8 cellular contexts compared by ENCODE assay signal in the genomic region with DNA sequence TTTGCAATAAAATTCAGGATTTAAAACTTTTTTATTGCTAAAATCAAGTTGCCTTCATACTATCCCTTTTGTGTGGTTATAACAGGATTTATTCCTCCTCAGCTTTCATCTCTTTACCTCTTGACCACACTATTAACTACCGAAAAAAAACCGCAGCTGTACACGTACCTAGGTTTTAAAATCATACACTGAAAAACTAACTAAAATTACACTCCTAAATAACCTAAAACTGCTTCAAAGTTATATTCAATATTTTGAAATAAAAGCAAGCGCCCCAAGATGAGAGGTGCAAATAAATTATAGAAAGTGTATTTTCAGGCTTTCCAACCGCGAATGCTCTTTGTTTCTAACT. TPM values are rescaled to one million over a fixed set of nuclear protein-coding genes. Genes with fewer than 3 reads are reported as not detected.
A peak's percentile ranks its signal among the peaks of the same experiment; 100 is the strongest.
DNase-seq lines count a peak whose midpoint lies in the region; ATAC-seq and TF ChIP-seq lines count a peak whose summit lies in the region.

No MANE protein-coding gene starts in this region.

- H3K36me3 ChIP-seq in iPS-15b (ENCODE audit: control insufficient read depth, insufficient read depth, low read length): no peaks in the 10 kb centered on the region
- no peaks in the 10 kb centered on the region for H3K36me3 ChIP-seq in stomach smooth muscle (ENCODE audit: control insufficient read depth in 2 of 2, insufficient read depth in 2 of 2, low read length in 2 of 2)

- H3K9me3 ChIP-seq in iPS-15b (ENCODE audit: control insufficient read depth, insufficient read depth, low read length) (no peaks in the 10 kb centered on the region), stomach smooth muscle (ENCODE audit: control insufficient read depth in 2 of 2, low read length in 2 of 2) (no peaks in the 10 kb centered on the region)

- ATAC-seq in WTC11: no peak
- ATAC-seq in GM18517 (IDR thresholded peaks at IDR 0.05; ENCODE audit: unreplicated experiment): no peak

- no peak overlapping the region for H3K27ac Mint-ChIP-seq in WTC11

- DNase-seq in SHP77 treated with DMSO at 0.1 percent for 48 hours (lab: John Stamatoyannopoulos, UW) (peak; percentile 72), SHP77 (lab: John Stamatoyannopoulos, UW) (no peak), WTC11 (ENCODE audit: low spot score) (no peak), NCI-H2196 treated with DMSO at 0.1 percent for 48 hours (lab: John Stamatoyannopoulos, UW; ENCODE audit: unreplicated experiment) (no peak), Ammon's horn (ENCODE audit: low spot score) (no peak)

- peak overlapping the region; percentile 79 for H3K4me3 Mint-ChIP-seq in WTC11

- TF ChIP-seq CTCF in WTC11 (IDR thresholded peaks at IDR 0.05): no peak

- H3K27me3 ChIP-seq in iPS-15b (ENCODE audit: control insufficient read depth, insufficient read depth, low read length): no peaks in the 10 kb centered on the region
- no peaks in the 10 kb centered on the region for H3K27me3 ChIP-seq in stomach smooth muscle (ENCODE audit: control insufficient read depth in 1 of 2, insufficient read depth in 2 of 2, low read length in 2 of 2)

- H3K36me3 Mint-ChIP-seq in WTC11: no peaks in the 10 kb centered on the region

- CTCF ChIA-PET in WTC11 (lab: Charles Lee): interaction anchor here (0.6 to 2.9 kb wide), 33 partner anchors 8 to 634 kb away, joined by 3 to 27 read pairs (median 4); a partner anchor contains a TSS

- H3K4me1 ChIP-seq in iPS-15b (ENCODE audit: control insufficient read depth, insufficient read depth, low read length) (no peaks in the 10 kb centered on the region), stomach smooth muscle (ENCODE audit: control insufficient read depth, insufficient read depth, low read length) (peaks cover 7% of the 10 kb centered on the region)

- H3K9me3 Mint-ChIP-seq in WTC11: no peaks in the 10 kb centered on the region

- peaks cover 8% of the 10 kb centered on the region for H3K4me1 Mint-ChIP-seq in WTC11

- POLR2A ChIA-PET in WTC11 (lab: Charles Lee): interaction anchor here (0.6 to 1.1 kb wide), 4 partner anchors 18 to 723 kb away, joined by 3 to 5 read pairs (median 3); no protein-coding TSS in a partner anchor

- no peaks in the 10 kb centered on the region; the same call in 1 of the 2 replicates for H3K27me3 Mint-ChIP-seq in WTC11 (ENCODE audit: low read depth)

- peak overlapping the region; percentile 86 for H3K4me3 ChIP-seq in iPS-15b (ENCODE audit: low read depth, low read length)
- H3K4me3 ChIP-seq in stomach smooth muscle (ENCODE audit: low read length in 2 of 2): peak overlapping the region; percentile 85 to 95

- no peak overlapping the region for H3K9ac ChIP-seq in iPS-15b (ENCODE audit: low read depth, low read length)
- H3K9ac ChIP-seq in stomach smooth muscle (ENCODE audit: low read length in 2 of 2): peak overlapping the region in 1 of 2 donors; percentile 63

- H3K27ac ChIP-seq in stomach smooth muscle (ENCODE audit: low read length): no peak overlapping the region

TF ChIP-seq in WTC11, 78 proteins besides CTCF, POLR2A, EP300 and RAD21:
- TF ChIP-seq TEAD1 (CRISPR knock-in tag; IDR thresholded peaks at IDR 0.05) (no peak), JUN (CRISPR knock-in tag; IDR thresholded peaks at IDR 0.05) (no peak), ELF4 (CRISPR knock-in tag; IDR thresholded peaks at IDR 0.05; ENCODE audit: low read depth) (no peak), ZNF263 (CRISPR knock-in tag; IDR thresholded peaks at IDR 0.05; ENCODE audit: low read depth) (no peak), ZNF138 (CRISPR knock-in tag; conservative IDR thresholded peaks at IDR 0.05) (no peak), OVOL2 (CRISPR knock-in tag; IDR thresholded peaks at IDR 0.05; ENCODE audit: borderline replicate concordance) (no peak)
- TF ChIP-seq, protein P1, sequence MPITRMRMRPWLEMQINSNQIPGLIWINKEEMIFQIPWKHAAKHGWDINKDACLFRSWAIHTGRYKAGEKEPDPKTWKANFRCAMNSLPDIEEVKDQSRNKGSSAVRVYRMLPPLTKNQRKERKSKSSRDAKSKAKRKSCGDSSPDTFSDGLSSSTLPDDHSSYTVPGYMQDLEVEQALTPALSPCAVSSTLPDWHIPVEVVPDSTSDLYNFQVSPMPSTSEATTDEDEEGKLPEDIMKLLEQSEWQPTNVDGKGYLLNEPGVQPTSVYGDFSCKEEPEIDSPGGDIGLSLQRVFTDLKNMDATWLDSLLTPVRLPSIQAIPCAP (CRISPR knock-in tag; IDR thresholded peaks at IDR 0.05): no peak
- TF ChIP-seq, protein P2, sequence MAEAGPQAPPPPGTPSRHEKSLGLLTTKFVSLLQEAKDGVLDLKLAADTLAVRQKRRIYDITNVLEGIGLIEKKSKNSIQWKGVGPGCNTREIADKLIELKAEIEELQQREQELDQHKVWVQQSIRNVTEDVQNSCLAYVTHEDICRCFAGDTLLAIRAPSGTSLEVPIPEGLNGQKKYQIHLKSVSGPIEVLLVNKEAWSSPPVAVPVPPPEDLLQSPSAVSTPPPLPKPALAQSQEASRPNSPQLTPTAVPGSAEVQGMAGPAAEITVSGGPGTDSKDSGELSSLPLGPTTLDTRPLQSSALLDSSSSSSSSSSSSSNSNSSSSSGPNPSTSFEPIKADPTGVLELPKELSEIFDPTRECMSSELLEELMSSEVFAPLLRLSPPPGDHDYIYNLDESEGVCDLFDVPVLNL (CRISPR knock-in tag; IDR thresholded peaks at IDR 0.05; ENCODE audit: borderline replicate concordance, low read depth): no peak
- TF ChIP-seq, protein P3, sequence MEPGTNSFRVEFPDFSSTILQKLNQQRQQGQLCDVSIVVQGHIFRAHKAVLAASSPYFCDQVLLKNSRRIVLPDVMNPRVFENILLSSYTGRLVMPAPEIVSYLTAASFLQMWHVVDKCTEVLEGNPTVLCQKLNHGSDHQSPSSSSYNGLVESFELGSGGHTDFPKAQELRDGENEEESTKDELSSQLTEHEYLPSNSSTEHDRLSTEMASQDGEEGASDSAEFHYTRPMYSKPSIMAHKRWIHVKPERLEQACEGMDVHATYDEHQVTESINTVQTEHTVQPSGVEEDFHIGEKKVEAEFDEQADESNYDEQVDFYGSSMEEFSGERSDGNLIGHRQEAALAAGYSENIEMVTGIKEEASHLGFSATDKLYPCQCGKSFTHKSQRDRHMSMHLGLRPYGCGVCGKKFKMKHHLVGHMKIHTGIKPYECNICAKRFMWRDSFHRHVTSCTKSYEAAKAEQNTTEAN (CRISPR knock-in tag; IDR thresholded peaks at IDR 0.05): no peak
- TF ChIP-seq, protein P4, sequence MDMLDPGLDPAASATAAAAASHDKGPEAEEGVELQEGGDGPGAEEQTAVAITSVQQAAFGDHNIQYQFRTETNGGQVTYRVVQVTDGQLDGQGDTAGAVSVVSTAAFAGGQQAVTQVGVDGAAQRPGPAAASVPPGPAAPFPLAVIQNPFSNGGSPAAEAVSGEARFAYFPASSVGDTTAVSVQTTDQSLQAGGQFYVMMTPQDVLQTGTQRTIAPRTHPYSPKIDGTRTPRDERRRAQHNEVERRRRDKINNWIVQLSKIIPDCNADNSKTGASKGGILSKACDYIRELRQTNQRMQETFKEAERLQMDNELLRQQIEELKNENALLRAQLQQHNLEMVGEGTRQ (CRISPR knock-in tag; IDR thresholded peaks at IDR 0.05): no peak
- TF ChIP-seq, protein P5, sequence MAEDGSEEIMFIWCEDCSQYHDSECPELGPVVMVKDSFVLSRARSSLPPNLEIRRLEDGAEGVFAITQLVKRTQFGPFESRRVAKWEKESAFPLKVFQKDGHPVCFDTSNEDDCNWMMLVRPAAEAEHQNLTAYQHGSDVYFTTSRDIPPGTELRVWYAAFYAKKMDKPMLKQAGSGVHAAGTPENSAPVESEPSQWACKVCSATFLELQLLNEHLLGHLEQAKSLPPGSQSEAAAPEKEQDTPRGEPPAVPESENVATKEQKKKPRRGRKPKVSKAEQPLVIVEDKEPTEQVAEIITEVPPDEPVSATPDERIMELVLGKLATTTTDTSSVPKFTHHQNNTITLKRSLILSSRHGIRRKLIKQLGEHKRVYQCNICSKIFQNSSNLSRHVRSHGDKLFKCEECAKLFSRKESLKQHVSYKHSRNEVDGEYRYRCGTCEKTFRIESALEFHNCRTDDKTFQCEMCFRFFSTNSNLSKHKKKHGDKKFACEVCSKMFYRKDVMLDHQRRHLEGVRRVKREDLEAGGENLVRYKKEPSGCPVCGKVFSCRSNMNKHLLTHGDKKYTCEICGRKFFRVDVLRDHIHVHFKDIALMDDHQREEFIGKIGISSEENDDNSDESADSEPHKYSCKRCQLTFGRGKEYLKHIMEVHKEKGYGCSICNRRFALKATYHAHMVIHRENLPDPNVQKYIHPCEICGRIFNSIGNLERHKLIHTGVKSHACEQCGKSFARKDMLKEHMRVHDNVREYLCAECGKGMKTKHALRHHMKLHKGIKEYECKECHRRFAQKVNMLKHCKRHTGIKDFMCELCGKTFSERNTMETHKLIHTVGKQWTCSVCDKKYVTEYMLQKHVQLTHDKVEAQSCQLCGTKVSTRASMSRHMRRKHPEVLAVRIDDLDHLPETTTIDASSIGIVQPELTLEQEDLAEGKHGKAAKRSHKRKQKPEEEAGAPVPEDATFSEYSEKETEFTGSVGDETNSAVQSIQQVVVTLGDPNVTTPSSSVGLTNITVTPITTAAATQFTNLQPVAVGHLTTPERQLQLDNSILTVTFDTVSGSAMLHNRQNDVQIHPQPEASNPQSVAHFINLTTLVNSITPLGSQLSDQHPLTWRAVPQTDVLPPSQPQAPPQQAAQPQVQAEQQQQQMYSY (CRISPR knock-in tag; IDR thresholded peaks at IDR 0.05): no peak

RNA-seq across cellular contexts. Expression of a gene that starts 1.4 kb away (rescaled TPM):
- total RNA-seq in WTC11 (2021): 8.7 to 10.7 TPM (median 9.6 TPM) in 3 replicates

RNA-seq across cellular contexts. Expression of a gene that starts 39.0 kb away (rescaled TPM):
- total RNA-seq in WTC11 (2021): 48.0 to 53.1 TPM (median 49.4 TPM) in 3 replicates
